8 cellular contexts compared by ENCODE assay signal in genomic region chr2:118224144-118224887, GRCh38.
DNase-seq lines count a peak whose midpoint lies in the region; ATAC-seq lines count a peak whose summit lies in the region.

No MANE protein-coding gene starts in this region.

- no peak overlapping the region for H3K27ac ChIP-seq in CD4-positive, CD25-positive, alpha-beta regulatory T cell (ENCODE audit: insufficient read depth, low read length, poor library complexity, severe bottlenecking)
- H3K27ac ChIP-seq in HUES6 (ENCODE audit: low read depth, low read length) = peak overlapping the region; percentile 38; the same call in 1 of the 2 replicates
- H3K27ac ChIP-seq in iPS-20b (ENCODE audit: low read length) = no peak overlapping the region

- H3K4me3 Mint-ChIP-seq in CD4-positive, CD25-positive, alpha-beta regulatory T cell = peak overlapping the region; percentile 88 to 93 (median 90)
- H3K4me3 Mint-ChIP-seq in activated T-helper 2 cell treated with anti-CD3 and anti-CD28 coated beads, Interferon-gamma antibody, Interleukin-2, Interleukin-4, amounts not matched to agents 10 μg/mL and 5 μg/mL and 100 μg/mL, durations not matched to agents 14 hours and 24 hours and 36 hours (ENCODE audit: low read depth) = peak overlapping the region; percentile 86

- H3K36me3 Mint-ChIP-seq in CD4-positive, CD25-positive, alpha-beta regulatory T cell = peaks cover 3% of the 10 kb centered on the region
- H3K36me3 Mint-ChIP-seq in activated T-helper 2 cell treated with anti-CD3 and anti-CD28 coated beads, Interferon-gamma antibody, Interleukin-2, Interleukin-4, amounts not matched to agents 10 μg/mL and 5 μg/mL and 100 μg/mL, durations not matched to agents 14 hours and 24 hours and 36 hours (ENCODE audit: low read depth) = no peaks in the 10 kb centered on the region

- peak overlapping the region in 1 of 3 donors; percentile 84 for H3K27ac Mint-ChIP-seq in CD4-positive, CD25-positive, alpha-beta regulatory T cell
- peak overlapping the region; percentile 65 for H3K27ac Mint-ChIP-seq in activated T-helper 2 cell treated with anti-CD3 and anti-CD28 coated beads, Interferon-gamma antibody, Interleukin-2, Interleukin-4, amounts not matched to agents 10 μg/mL and 5 μg/mL and 100 μg/mL, durations not matched to agents 14 hours and 24 hours and 36 hours

- H3K27me3 Mint-ChIP-seq in CD4-positive, CD25-positive, alpha-beta regulatory T cell = peaks cover 86% of the 10 kb centered on the region
- peaks cover 62% of the 10 kb centered on the region for H3K27me3 Mint-ChIP-seq in activated T-helper 2 cell treated with anti-CD3 and anti-CD28 coated beads, Interferon-gamma antibody, Interleukin-2, Interleukin-4, amounts not matched to agents 10 μg/mL and 5 μg/mL and 100 μg/mL, durations not matched to agents 14 hours and 24 hours and 36 hours (ENCODE audit: low read depth)

- ATAC-seq in CD4-positive, CD25-positive, alpha-beta regulatory T cell (ENCODE audit: low read depth in 2 of 2) = peak; percentile 50 to 54
- ATAC-seq in GM19467 (IDR thresholded peaks at IDR 0.05; ENCODE audit: unreplicated experiment) = peak; percentile 52

- no peaks in the 10 kb centered on the region for H3K9me3 ChIP-seq in CD4-positive, CD25-positive, alpha-beta regulatory T cell (ENCODE audit: control insufficient read depth in 2 of 2, low read length in 2 of 2)
- H3K9me3 ChIP-seq in HUES6 (ENCODE audit: control insufficient read depth, insufficient read depth, low read depth, low read length) (no peaks in the 10 kb centered on the region), iPS-20b (ENCODE audit: insufficient read depth, low read depth, low read length) (no peaks in the 10 kb centered on the region)

- H3K9me3 Mint-ChIP-seq in CD4-positive, CD25-positive, alpha-beta regulatory T cell = peaks cover 0 to 3% (median 0%) of the 10 kb centered on the region in 7 donors
- no peaks in the 10 kb centered on the region for H3K9me3 Mint-ChIP-seq in activated T-helper 2 cell treated with anti-CD3 and anti-CD28 coated beads, Interferon-gamma antibody, Interleukin-2, Interleukin-4, amounts not matched to agents 10 μg/mL and 5 μg/mL and 100 μg/mL, durations not matched to agents 14 hours and 24 hours and 36 hours

- H3K4me1 Mint-ChIP-seq in CD4-positive, CD25-positive, alpha-beta regulatory T cell = peaks cover 3 to 32% (median 7%) of the 10 kb centered on the region in 4 donors
- H3K4me1 Mint-ChIP-seq in activated T-helper 2 cell treated with anti-CD3 and anti-CD28 coated beads, Interferon-gamma antibody, Interleukin-2, Interleukin-4, amounts not matched to agents 10 μg/mL and 5 μg/mL and 100 μg/mL, durations not matched to agents 14 hours and 24 hours and 36 hours (ENCODE audit: low read depth) = peaks cover 19% of the 10 kb centered on the region

- peak in 2 of 3 donors; percentile 4 to 63 for DNase-seq in CD4-positive, CD25-positive, alpha-beta regulatory T cell
- DNase-seq in activated T-helper 2 cell treated with anti-CD3 and anti-CD28 coated beads, Interferon-gamma antibody, Interleukin-2, Interleukin-4, amounts not matched to agents 10 μg/mL and 5 μg/mL and 100 μg/mL, durations not matched to agents 14 hours and 24 hours and 36 hours (ENCODE audit: low spot score) = peak; percentile 27
- DNase-seq in stimulated activated CD4-positive, alpha-beta T cell treated with anti-CD3 and anti-CD28 coated beads, Interleukin-4, amount 100 ng/mL, for 1 hour = peak; percentile 34
- DNase-seq in glomerular visceral epithelial cell (ENCODE audit: extremely low spot score) (no peak), OCI-M1 (lab: John Stamatoyannopoulos, UW) (no peak)

- peaks cover 63% of the 10 kb centered on the region for H3K27me3 ChIP-seq in CD4-positive, CD25-positive, alpha-beta regulatory T cell (ENCODE audit: control insufficient read depth, insufficient read depth, low read length)
- H3K27me3 ChIP-seq in HUES6 (ENCODE audit: control insufficient read depth, insufficient read depth, low read length) = peaks cover 15% of the 10 kb centered on the region; the same call in 1 of the 2 replicates
- peaks cover 43% of the 10 kb centered on the region for H3K27me3 ChIP-seq in iPS-20b (ENCODE audit: insufficient read depth, low read length)

- H3K4me1 ChIP-seq in CD4-positive, CD25-positive, alpha-beta regulatory T cell (ENCODE audit: control insufficient read depth, insufficient read depth, low read length, poor library complexity, severe bottlenecking) = peaks cover 13% of the 10 kb centered on the region
- H3K4me1 ChIP-seq in HUES6 (ENCODE audit: control insufficient read depth, insufficient read depth, low read length) (peaks cover 17% of the 10 kb centered on the region), iPS-20b (ENCODE audit: insufficient read depth, low read length) (peaks cover 15% of the 10 kb centered on the region; the same call in 1 of the 2 replicates)

- peak overlapping the region; percentile 92 for H3K4me3 ChIP-seq in CD4-positive, CD25-positive, alpha-beta regulatory T cell (ENCODE audit: low read depth, low read length)
- H3K4me3 ChIP-seq in HUES6 (ENCODE audit: low read depth, low read length) = peak overlapping the region; percentile 70
- H3K4me3 ChIP-seq in iPS-20b (ENCODE audit: low read length) = peak overlapping the region; percentile 83

- intact Hi-C loops in activated T-helper 2 cell treated with anti-CD3 and anti-CD28 coated beads, Interferon-gamma antibody, Interleukin-2, Interleukin-4, amounts not matched to agents 10 μg/mL and 5 μg/mL and 100 μg/mL, durations not matched to agents 14 hours and 24 hours and 36 hours (cut with micrococcal nuclease) = loop anchor here (1.0 to 5.0 kb wide), 2 partner anchors 86 to 177 kb away; no protein-coding TSS in a partner anchor

- H3K9ac ChIP-seq in HUES6 (ENCODE audit: low read length) (peak overlapping the region; percentile 82), iPS-20b (ENCODE audit: low read depth, low read length) (peak overlapping the region; percentile 74; the same call in 1 of the 2 replicates)

- no peaks in the 10 kb centered on the region for H3K36me3 ChIP-seq in CD4-positive, CD25-positive, alpha-beta regulatory T cell (ENCODE audit: control insufficient read depth, insufficient read depth, low read length)
- H3K36me3 ChIP-seq in HUES6 (ENCODE audit: control insufficient read depth, insufficient read depth, low read length) = no peaks in the 10 kb centered on the region
- no peaks in the 10 kb centered on the region for H3K36me3 ChIP-seq in iPS-20b (ENCODE audit: insufficient read depth, low read depth, low read length)

Comparison
In these comparisons a context has a peak if more than half of its experiments do, and no peak if none do; other contexts are left out.
1. DNase-seq: peak in CD4-positive, CD25-positive, alpha-beta regulatory T cell (2 of 3), activated T-helper 2 cell treated with anti-CD3 and anti-CD28 coated beads, Interferon-gamma antibody, Interleukin-2, Interleukin-4, amounts not matched to agents 10 μg/mL and 5 μg/mL and 100 μg/mL, durations not matched to agents 14 hours and 24 hours and 36 hours (single experiment) and stimulated activated CD4-positive, alpha-beta T cell treated with anti-CD3 and anti-CD28 coated beads, Interleukin-4, amount 100 ng/mL, for 1 hour (single experiment); none in glomerular visceral epithelial cell (single experiment) and OCI-M1 (single experiment).
2. Peak in every context shown above with its lines, with median percentiles within 50 percentile points of each other: H3K4me3 ChIP-seq.